8 cellular contexts compared by ENCODE assay signal in the genomic region with DNA sequence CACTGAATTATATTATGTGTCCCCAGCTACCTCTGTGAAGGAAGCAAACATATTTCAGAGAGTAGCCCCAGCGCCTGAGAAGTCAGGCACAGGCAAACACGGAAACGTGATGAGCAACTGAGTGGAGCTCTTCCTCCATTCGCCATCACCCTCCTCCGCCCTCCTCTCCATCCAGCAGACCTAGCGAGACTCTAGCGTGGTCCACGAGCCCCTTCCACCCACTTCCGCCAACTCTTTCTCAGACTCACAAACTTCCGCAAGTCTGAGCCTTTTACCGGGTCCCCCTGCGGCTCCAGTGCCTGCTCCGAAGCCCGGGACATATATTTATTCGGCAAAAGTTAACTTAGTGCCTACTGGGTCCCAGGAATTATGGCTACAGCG. TPM values are rescaled to one million over a fixed set of nuclear protein-coding genes. Genes with fewer than 3 reads are reported as not detected.
DNase-seq lines count a peak whose midpoint lies in the region; ATAC-seq, FAIRE-seq and TF ChIP-seq lines count a peak whose summit lies in the region.

No MANE protein-coding gene starts in this region.

- peak overlapping the region; percentile 89 for H3K27ac ChIP-seq in cingulate gyrus (ENCODE audit: low read depth, low read length)
- peak overlapping the region; percentile 85 to 93 for H3K27ac ChIP-seq in liver (ENCODE audit: low read depth in 1 of 2, low read length in 2 of 2)

- no peaks in the 10 kb centered on the region for H3K9me3 ChIP-seq in liver (ENCODE audit: control insufficient read depth in 4 of 4, low read length in 3 of 4)

- FAIRE-seq in D721Med (lab: Jason Lieb, UNC): no peak

- DNase-seq in GM03348 (ENCODE audit: low spot score) (peak; percentile 73), NCI-H2029 treated with DMSO at 0.1 percent for 48 hours (lab: John Stamatoyannopoulos, UW) (peak; percentile 20), D721Med (ENCODE audit: insufficient read length, low spot score) (no peak)
- peak; percentile 28 for DNase-seq in activated CD4-positive, CD25-positive, alpha-beta regulatory T cell treated with anti-CD3 and anti-CD28 coated beads, Interleukin-2, amount 50 U/mL, for 16 hours (ENCODE audit: low read depth, low spot score)
- DNase-seq in stimulated activated CD4-positive, alpha-beta T cell treated with anti-CD3 and anti-CD28 coated beads, TNF-alpha, amount 100 ng/mL, for 1 hour (ENCODE audit: low read depth in 3 of 3, low spot score in 1 of 3): peak in 2 of 3 donors; percentile 13 to 34

- peaks cover 4 to 20% (median 14%) of the 10 kb centered on the region in 4 donors for H3K4me1 ChIP-seq in liver (ENCODE audit: control insufficient read depth in 4 of 4, insufficient read depth in 4 of 4, low read length in 3 of 4)

- H3K36me3 ChIP-seq in liver (ENCODE audit: control insufficient read depth in 4 of 4, insufficient read depth in 3 of 4, low read depth in 1 of 4, low read length in 3 of 4): peaks cover 6 to 28% (median 24%) of the 10 kb centered on the region in 4 donors

- no peak for TF ChIP-seq RAD21 in liver (IDR thresholded peaks at IDR 0.05)

- peak overlapping the region; percentile 68 to 90 (median 80) for H3K4me3 ChIP-seq in liver (ENCODE audit: low read depth in 1 of 3, low read length in 3 of 3)

- no peak for TF ChIP-seq CTCF in liver (IDR thresholded peaks at IDR 0.05; ENCODE audit: low read depth, low read length, missing input control)
- TF ChIP-seq CTCF in D721Med (IDR thresholded peaks at IDR 0.05; ENCODE audit: insufficient read depth, missing control alignments): no peak

- ATAC-seq in HG02610 (IDR thresholded peaks at IDR 0.05; ENCODE audit: unreplicated experiment): peak; percentile 24

- no peaks in the 10 kb centered on the region for H3K27me3 ChIP-seq in liver (ENCODE audit: control insufficient read depth in 4 of 4, insufficient read depth in 4 of 4, low read length in 3 of 4)

- peak overlapping the region; percentile 82 to 91 for H3K9ac ChIP-seq in liver (ENCODE audit: low read depth in 1 of 2, low read length in 2 of 2)

- under 1% methylated on average over 16 of the region's 16 CpGs for WGBS in liver

TF ChIP-seq in liver, 16 proteins besides CTCF, POLR2A, EP300 and RAD21:
- TF ChIP-seq SP1 (IDR thresholded peaks at IDR 0.05) (no peak), FOXA1 (IDR thresholded peaks at IDR 0.05) (no peak), TAF1 (conservative IDR thresholded peaks at IDR 0.05) (no peak), YY1 (IDR thresholded peaks at IDR 0.05) (no peak), HNF4A (conservative IDR thresholded peaks at IDR 0.05) (no peak)
- TF ChIP-seq, protein P1, sequence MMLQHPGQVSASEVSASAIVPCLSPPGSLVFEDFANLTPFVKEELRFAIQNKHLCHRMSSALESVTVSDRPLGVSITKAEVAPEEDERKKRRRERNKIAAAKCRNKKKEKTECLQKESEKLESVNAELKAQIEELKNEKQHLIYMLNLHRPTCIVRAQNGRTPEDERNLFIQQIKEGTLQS (IDR thresholded peaks at IDR 0.05): no peak
- TF ChIP-seq, protein P2, sequence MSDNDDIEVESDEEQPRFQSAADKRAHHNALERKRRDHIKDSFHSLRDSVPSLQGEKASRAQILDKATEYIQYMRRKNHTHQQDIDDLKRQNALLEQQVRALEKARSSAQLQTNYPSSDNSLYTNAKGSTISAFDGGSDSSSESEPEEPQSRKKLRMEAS (IDR thresholded peaks at IDR 0.05): no peak

RNA-seq across cellular contexts. Expression of a gene that starts 0.5 kb away (rescaled TPM):
- 100 to 1,000 TPM in 1 of 2 donors, 10 to 100 TPM in 1; 42.3 to 111 TPM for total RNA-seq in liver
- 10 to 100 TPM; 65.3 to 79.9 TPM for polyA plus RNA-seq in liver

RNA-seq across cellular contexts. Expression of a gene that starts 38.7 kb away (rescaled TPM):
- 10 to 100 TPM in 1 of 2 donors, 1 to 10 TPM in 1; 4.8 to 10.5 TPM for total RNA-seq in liver
- 1 to 10 TPM; 3.3 to 3.6 TPM for polyA plus RNA-seq in liver
